ENCODE assay signal across 26 cellular contexts in the genomic region with DNA sequence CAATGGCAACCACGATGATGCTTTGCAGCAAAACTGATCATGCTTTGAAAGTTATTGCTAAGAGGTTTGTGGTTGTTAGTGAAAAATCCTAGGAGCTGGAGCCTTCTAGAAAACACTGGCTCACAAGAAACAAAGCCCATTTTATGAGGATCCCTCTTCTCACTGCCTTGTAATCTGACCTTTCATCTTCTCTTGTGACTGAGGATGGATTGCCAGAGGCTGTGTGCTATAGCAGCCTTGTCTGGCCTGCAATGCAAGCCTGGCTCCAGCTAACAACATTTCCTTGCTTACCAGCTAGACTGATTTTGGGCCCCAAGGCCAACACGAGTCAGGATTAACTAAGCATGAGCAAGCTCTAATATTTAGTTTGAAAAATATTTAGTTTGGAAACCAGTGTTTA. TPM values are rescaled to one million over a fixed set of nuclear protein-coding genes. Genes with fewer than 3 reads are reported as not detected.
A peak's percentile ranks its signal among the peaks of the same experiment; 100 is the strongest.
DNase-seq lines count a peak whose midpoint lies in the region; TF ChIP-seq lines count a peak whose summit lies in the region.
"Had no signal": no experiment of that assay in that cellular context is flagged by ENCODE, and none has a peak within 500 bp of the region (broad histone marks: within the 10 kb centered on the region; RNA-seq: fewer than 3 reads in every experiment).

No MANE protein-coding gene starts in this region.

- no peaks in the 10 kb centered on the region for H3K27me3 ChIP-seq in vagina
- H3K27me3 ChIP-seq: right lobe of liver, transverse colon had no signal

- no peaks in the 10 kb centered on the region for H3K36me3 Mint-ChIP-seq in nephron progenitor cell (ENCODE audit: low read depth)
- no peaks in the 10 kb centered on the region for H3K36me3 Mint-ChIP-seq in CD14-positive monocyte
- H3K36me3 Mint-ChIP-seq: activated naive CD8-positive, alpha-beta T cell had no signal

- H3K4me1 ChIP-seq in vagina = no peaks in the 10 kb centered on the region
- H3K4me1 ChIP-seq: HAP-1, transverse colon had no signal

- H3K27ac ChIP-seq in vagina = no peak overlapping the region
- H3K27ac ChIP-seq: right lobe of liver, RWPE1, transverse colon had no signal

- H3K9me3 Mint-ChIP-seq in nephron progenitor cell (peaks cover 4% of the 10 kb centered on the region), CD14-positive monocyte (peaks cover 0 to 5% (median 2%) of the 10 kb centered on the region in 7 donors)
- H3K9me3 Mint-ChIP-seq: stimulated activated naive CD8-positive, alpha-beta T cell treated with anti-CD3 and anti-CD28 coated beads, Interleukin-15, Interleukin-2, amounts not matched to agents 100 ng/mL and 50 ng/mL, for 24 hours had no signal

- peak; percentile 8 for DNase-seq in Ammon's horn (ENCODE audit: low spot score)
- DNase-seq in RPMI7951 (ENCODE audit: low read depth) = peak; percentile 32
- DNase-seq in epidermal melanocyte (ENCODE audit: insufficient read length, low spot score) = peak; percentile 58
- DNase-seq in nephron progenitor cell = no peak
- DNase-seq in DMS153 treated with DMSO at 0.1 percent for 48 hours (lab: John Stamatoyannopoulos, UW; ENCODE audit: unreplicated experiment) = no peak
- no peak for DNase-seq in CD14-positive monocyte (ENCODE audit: low spot score)
- no peak for DNase-seq in vagina (ENCODE audit: extremely low spot score in 2 of 2)
- no peak for DNase-seq in D341Med (ENCODE audit: low spot score)
- DNase-seq: 8988T; activated CD4-positive, alpha-beta T cell treated with anti-CD3 and anti-CD28 coated beads, Interleukin-2, amount 50 U/mL, for 4 hours; activated CD4-positive, CD25-positive, alpha-beta regulatory T cell; effector CD4-positive, alpha-beta T cell; left ventricle myocardium superior; NCI-H1092 treated with DMSO at 0.1 percent for 48 hours; NCI-H187 treated with DMSO at 0.1 percent for 48 hours; NCI-H226; NCI-H774; posterior cingulate gyrus; right lobe of liver; transverse colon had no signal

- no peak for TF ChIP-seq POLR2A in vagina (IDR thresholded peaks at IDR 0.05)

- no peaks in the 10 kb centered on the region for H3K36me3 ChIP-seq in vagina
- H3K36me3 ChIP-seq: HAP-1, right lobe of liver, transverse colon had no signal

- no peak overlapping the region for H3K4me3 ChIP-seq in vagina
- H3K4me3 ChIP-seq: HAP-1, right lobe of liver, transverse colon had no signal

- peaks cover 14% of the 10 kb centered on the region for H3K4me1 Mint-ChIP-seq in nephron progenitor cell
- H3K4me1 Mint-ChIP-seq in CD14-positive monocyte = no peaks in the 10 kb centered on the region
- H3K4me1 Mint-ChIP-seq: nephron had no signal

- H3K27me3 Mint-ChIP-seq in nephron progenitor cell (ENCODE audit: low read depth, poor library complexity) = no peaks in the 10 kb centered on the region
- H3K27me3 Mint-ChIP-seq in CD14-positive monocyte (ENCODE audit: low read depth in 3 of 3) = peaks cover 0 to 7% (median 2%) of the 10 kb centered on the region in 3 donors

- no peaks in the 10 kb centered on the region for H3K9me3 ChIP-seq in vagina
- H3K9me3 ChIP-seq: HAP-1, right lobe of liver, transverse colon had no signal

- no peak for TF ChIP-seq CTCF in nephron progenitor cell (IDR thresholded peaks at IDR 0.05)
- no peak for TF ChIP-seq CTCF in CD14-positive monocyte (IDR thresholded peaks at IDR 0.05)
- no peak for TF ChIP-seq CTCF in vagina (IDR thresholded peaks at IDR 0.05)

- no peak overlapping the region for H3K4me3 Mint-ChIP-seq in nephron progenitor cell
- H3K4me3 Mint-ChIP-seq in CD14-positive monocyte = no peak overlapping the region
- H3K4me3 Mint-ChIP-seq: activated naive CD8-positive, alpha-beta T cell; nephron; stimulated activated naive CD8-positive, alpha-beta T cell treated with anti-CD3 and anti-CD28 coated beads, Interleukin-15, Interleukin-2, amounts not matched to agents 100 ng/mL and 50 ng/mL, for 24 hours had no signal

- H3K27ac Mint-ChIP-seq in nephron progenitor cell (peak overlapping the region; percentile 75), CD14-positive monocyte (no peak overlapping the region)
- H3K27ac Mint-ChIP-seq: activated naive CD8-positive, alpha-beta T cell; nephron; stimulated activated naive CD8-positive, alpha-beta T cell treated with anti-CD3 and anti-CD28 coated beads, Interleukin-15, Interleukin-2, amounts not matched to agents 100 ng/mL and 50 ng/mL, for 24 hours had no signal

- intact Hi-C loops in CD14-positive monocyte (cut with micrococcal nuclease) (no loop called here), vagina (cut with DNase I) (no loop called here)

RNA-seq across cellular contexts. Expression of gene PIEZO2, which starts 13.1 kb away (rescaled TPM):
- total RNA-seq in RPMI7951 (2014; rRNA removed; shearing (Covaris generic)) = 10.7 and 10.8 TPM in 2 replicates
- not detected for polyA plus RNA-seq in CD14-positive monocyte
- total RNA-seq in vagina = 5.9 TPM
- total RNA-seq: T-helper 2 cell treated with Interferon-gamma antibody and Interleukin-4, amounts not matched to agents 100 ng/mL and 5 ng/mL, for 36 hours had no signal

Comparison
In these comparisons a context has a peak if more than half of its experiments do, and no peak if none do; other contexts are left out.
1. DNase-seq: peak in Ammon's horn (single experiment), RPMI7951 (single experiment) and epidermal melanocyte (single experiment); none in nephron progenitor cell (single experiment), DMS153 treated with DMSO at 0.1 percent for 48 hours (single experiment), CD14-positive monocyte (single experiment), vagina (0 of 2) and D341Med (single experiment).